ENCODE assay signal across 1 cellular context in the genomic region with DNA sequence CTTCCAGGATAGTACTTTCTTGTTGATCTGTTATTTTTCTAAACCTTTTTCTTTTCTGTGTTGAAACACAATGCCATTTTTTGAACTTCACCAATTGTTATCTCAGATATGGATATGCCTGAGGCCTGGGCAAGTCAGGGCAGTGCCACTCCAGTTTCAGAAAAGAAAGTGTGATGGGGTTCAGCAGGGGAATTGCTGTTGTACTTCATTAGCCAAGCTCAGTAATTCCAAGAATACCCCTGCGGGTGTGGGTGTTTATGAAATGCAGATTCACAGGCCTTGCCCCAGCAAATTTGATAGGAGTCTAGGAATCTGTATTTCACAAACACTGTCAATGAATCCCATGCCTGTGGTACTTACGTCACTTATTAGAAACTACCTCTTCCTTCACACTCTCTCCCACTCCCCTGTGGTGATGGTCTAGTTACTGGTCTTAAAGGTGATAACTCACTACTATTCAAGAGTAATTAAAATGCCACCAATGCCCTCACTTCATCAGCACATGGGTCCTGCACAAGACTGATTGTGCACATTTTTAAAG.
TF ChIP-seq lines count a peak whose summit lies in the region.

No MANE protein-coding gene starts in this region.

TF ChIP-seq in IMR-90, 13 proteins besides CTCF, POLR2A, EP300 and RAD21 (continued from another document):
- TF ChIP-seq, protein P1, sequence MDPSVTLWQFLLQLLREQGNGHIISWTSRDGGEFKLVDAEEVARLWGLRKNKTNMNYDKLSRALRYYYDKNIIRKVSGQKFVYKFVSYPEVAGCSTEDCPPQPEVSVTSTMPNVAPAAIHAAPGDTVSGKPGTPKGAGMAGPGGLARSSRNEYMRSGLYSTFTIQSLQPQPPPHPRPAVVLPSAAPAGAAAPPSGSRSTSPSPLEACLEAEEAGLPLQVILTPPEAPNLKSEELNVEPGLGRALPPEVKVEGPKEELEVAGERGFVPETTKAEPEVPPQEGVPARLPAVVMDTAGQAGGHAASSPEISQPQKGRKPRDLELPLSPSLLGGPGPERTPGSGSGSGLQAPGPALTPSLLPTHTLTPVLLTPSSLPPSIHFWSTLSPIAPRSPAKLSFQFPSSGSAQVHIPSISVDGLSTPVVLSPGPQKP (IDR thresholded peaks at IDR 0.05; ENCODE audit: borderline replicate concordance, low read depth, low read length), result no peak
- no peak for TF ChIP-seq RFX5 (IDR thresholded peaks at IDR 0.05; ENCODE audit: low read depth, low read length)
- TF ChIP-seq, protein P2, sequence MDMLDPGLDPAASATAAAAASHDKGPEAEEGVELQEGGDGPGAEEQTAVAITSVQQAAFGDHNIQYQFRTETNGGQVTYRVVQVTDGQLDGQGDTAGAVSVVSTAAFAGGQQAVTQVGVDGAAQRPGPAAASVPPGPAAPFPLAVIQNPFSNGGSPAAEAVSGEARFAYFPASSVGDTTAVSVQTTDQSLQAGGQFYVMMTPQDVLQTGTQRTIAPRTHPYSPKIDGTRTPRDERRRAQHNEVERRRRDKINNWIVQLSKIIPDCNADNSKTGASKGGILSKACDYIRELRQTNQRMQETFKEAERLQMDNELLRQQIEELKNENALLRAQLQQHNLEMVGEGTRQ (IDR thresholded peaks at IDR 0.05; ENCODE audit: low read depth, low read length), result no peak
